17 cellular contexts compared by ENCODE assay signal in genomic region chr1:46456411-46456963, GRCh38. TPM values are rescaled to one million over a fixed set of nuclear protein-coding genes. Genes with fewer than 3 reads are reported as not detected.
"Had no signal": no experiment of that assay in that cellular context is flagged by ENCODE, and none has a peak within 500 bp of the region (broad histone marks: within the 10 kb centered on the region; RNA-seq: fewer than 3 reads in every experiment).

No MANE protein-coding gene starts in this region.

- H3K4me1 ChIP-seq: right atrium auricular region, thyroid gland, uterus had no signal

- H3K4me3 ChIP-seq: lung, mucosa of descending colon, right atrium auricular region, skin epidermis, thyroid gland, uterus had no signal

- H3K27me3 ChIP-seq: right atrium auricular region, thyroid gland, uterus had no signal

- H3K9me3 Mint-ChIP-seq: activated naive CD4-positive, alpha-beta T cell treated with anti-CD3 and anti-CD28 coated beads, Interleukin-2, amount 50 U/mL, for 24 hours; central memory CD8-positive, alpha-beta T cell; naive thymus-derived CD8-positive, alpha-beta T cell had no signal

- H3K4me3 Mint-ChIP-seq: activated naive CD4-positive, alpha-beta T cell treated with anti-CD3 and anti-CD28 coated beads, Interleukin-2, amount 50 U/mL, for 24 hours; brain; central memory CD8-positive, alpha-beta T cell; immature natural killer cell; naive thymus-derived CD8-positive, alpha-beta T cell had no signal

- H3K27ac Mint-ChIP-seq: activated naive CD4-positive, alpha-beta T cell treated with anti-CD3 and anti-CD28 coated beads, Interleukin-2, amount 50 U/mL, for 24 hours; immature natural killer cell; naive thymus-derived CD8-positive, alpha-beta T cell had no signal

- ATAC-seq: activated CD4-positive, CD25-positive, alpha-beta regulatory T cell treated with anti-CD3 and anti-CD28 coated beads, Interleukin-2, amount 50 U/mL, for 24 hours; left cardiac atrium; mucosa of descending colon; naive thymus-derived CD8-positive, alpha-beta T cell had no signal

- DNase-seq: activated CD4-positive, alpha-beta T cell treated with anti-CD3 and anti-CD28 coated beads, Interleukin-2, amount 50 U/mL, for 4 hours; activated effector memory CD4-positive, alpha-beta T cell treated with Interleukin-2 at 50 U/mL for 16 hours; activated T-cell treated with anti-CD3 and anti-CD28 coated beads, Interleukin-2, amount 50 U/mL, for 1 hour; effector memory CD4-positive, alpha-beta T cell; immature natural killer cell; left cardiac atrium; mucosa of descending colon; naive thymus-derived CD8-positive, alpha-beta T cell; thyroid gland; uterus had no signal

- H3K27ac ChIP-seq: right atrium auricular region, skin epidermis, thyroid gland, uterus had no signal

- H3K4me1 Mint-ChIP-seq: activated naive CD4-positive, alpha-beta T cell treated with anti-CD3 and anti-CD28 coated beads, Interleukin-2, amount 50 U/mL, for 24 hours; central memory CD8-positive, alpha-beta T cell; immature natural killer cell had no signal

- H3K36me3 ChIP-seq: right atrium auricular region, thyroid gland, uterus had no signal

- H3K36me3 Mint-ChIP-seq: activated naive CD4-positive, alpha-beta T cell treated with anti-CD3 and anti-CD28 coated beads, Interleukin-2, amount 50 U/mL, for 24 hours; brain; immature natural killer cell; naive thymus-derived CD8-positive, alpha-beta T cell had no signal

- H3K9me3 ChIP-seq: mucosa of descending colon, right atrium auricular region, thyroid gland, uterus had no signal

RNA-seq across cellular contexts. Expression of gene DMBX1, which starts 33.1 kb away (rescaled TPM):
- total RNA-seq: left cardiac atrium; mucosa of descending colon; naive thymus-derived CD8-positive, alpha-beta T cell; right atrium auricular region; thyroid gland had no signal
